Comparison of ENCODE assay signal across 1 cellular context in the genomic region with DNA sequence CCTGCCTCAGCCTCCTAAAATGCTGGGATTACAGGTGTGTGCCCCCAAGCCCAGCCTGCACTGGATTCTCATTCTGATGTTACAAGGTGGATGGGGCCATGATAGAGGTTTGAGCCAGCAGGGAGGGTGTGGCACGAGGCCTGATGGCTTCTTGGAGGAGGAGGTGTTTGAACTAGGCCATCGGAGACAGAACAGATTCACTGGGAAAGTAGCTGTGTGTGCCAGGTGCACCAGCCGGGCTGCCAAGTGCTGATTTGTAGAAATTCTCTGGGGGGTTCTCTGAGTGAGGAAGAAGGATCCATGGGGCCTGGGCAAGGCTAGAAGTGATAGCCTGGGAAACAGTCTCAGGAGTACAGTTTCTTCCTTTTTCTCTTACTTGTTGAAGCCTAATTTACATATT.
TF ChIP-seq lines count a peak whose summit lies in the region.

No MANE protein-coding gene starts in this region.

TF ChIP-seq in IMR-90, 13 proteins besides CTCF, POLR2A, EP300 and RAD21:
- TF ChIP-seq RFX5 (IDR thresholded peaks at IDR 0.05; ENCODE audit: low read depth, low read length) (no peak), MAZ (IDR thresholded peaks at IDR 0.05; ENCODE audit: borderline replicate concordance, low read depth, low read length) (no peak), MAFK (IDR thresholded peaks at IDR 0.05; ENCODE audit: low read depth, low read length) (no peak), RCOR1 (IDR thresholded peaks at IDR 0.05; ENCODE audit: insufficient replicate concordance, low read length) (no peak), CEBPB (IDR thresholded peaks at IDR 0.05; ENCODE audit: low read depth, low read length) (no peak), FOS (IDR thresholded peaks at IDR 0.05; ENCODE audit: low read depth, low read length) (no peak), BHLHE40 (IDR thresholded peaks at IDR 0.05; ENCODE audit: low read depth, low read length) (no peak), NFE2L2 (IDR thresholded peaks at IDR 0.05; ENCODE audit: low read depth, low read length) (no peak), MXI1 (IDR thresholded peaks at IDR 0.05; ENCODE audit: borderline replicate concordance, low read depth, low read length) (no peak), CHD1 (IDR thresholded peaks at IDR 0.05; ENCODE audit: low read depth, low read length) (no peak), SMC3 (IDR thresholded peaks at IDR 0.05; ENCODE audit: low read depth, low read length) (no peak)
- TF ChIP-seq, protein P1, sequence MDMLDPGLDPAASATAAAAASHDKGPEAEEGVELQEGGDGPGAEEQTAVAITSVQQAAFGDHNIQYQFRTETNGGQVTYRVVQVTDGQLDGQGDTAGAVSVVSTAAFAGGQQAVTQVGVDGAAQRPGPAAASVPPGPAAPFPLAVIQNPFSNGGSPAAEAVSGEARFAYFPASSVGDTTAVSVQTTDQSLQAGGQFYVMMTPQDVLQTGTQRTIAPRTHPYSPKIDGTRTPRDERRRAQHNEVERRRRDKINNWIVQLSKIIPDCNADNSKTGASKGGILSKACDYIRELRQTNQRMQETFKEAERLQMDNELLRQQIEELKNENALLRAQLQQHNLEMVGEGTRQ (IDR thresholded peaks at IDR 0.05; ENCODE audit: low read depth, low read length): no peak
- TF ChIP-seq, protein P2, sequence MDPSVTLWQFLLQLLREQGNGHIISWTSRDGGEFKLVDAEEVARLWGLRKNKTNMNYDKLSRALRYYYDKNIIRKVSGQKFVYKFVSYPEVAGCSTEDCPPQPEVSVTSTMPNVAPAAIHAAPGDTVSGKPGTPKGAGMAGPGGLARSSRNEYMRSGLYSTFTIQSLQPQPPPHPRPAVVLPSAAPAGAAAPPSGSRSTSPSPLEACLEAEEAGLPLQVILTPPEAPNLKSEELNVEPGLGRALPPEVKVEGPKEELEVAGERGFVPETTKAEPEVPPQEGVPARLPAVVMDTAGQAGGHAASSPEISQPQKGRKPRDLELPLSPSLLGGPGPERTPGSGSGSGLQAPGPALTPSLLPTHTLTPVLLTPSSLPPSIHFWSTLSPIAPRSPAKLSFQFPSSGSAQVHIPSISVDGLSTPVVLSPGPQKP (IDR thresholded peaks at IDR 0.05; ENCODE audit: borderline replicate concordance, low read depth, low read length): no peak
